16 cellular contexts compared by ENCODE assay signal in genomic region chr9:97376902-97377301, GRCh38. TPM values are rescaled to one million over a fixed set of nuclear protein-coding genes. Genes with fewer than 3 reads are reported as not detected.
A peak's percentile ranks its signal among the peaks of the same experiment; 100 is the strongest.
DNase-seq lines count a peak whose midpoint lies in the region.
"Had no signal": no experiment of that assay in that cellular context is flagged by ENCODE, and none has a peak within 500 bp of the region (broad histone marks: within the 10 kb centered on the region; RNA-seq: fewer than 3 reads in every experiment).

No MANE protein-coding gene starts in this region.

- H2BK5ac ChIP-seq in neuronal stem cell (ENCODE audit: low read length) = no peak overlapping the region

- no peak overlapping the region for H4K91ac ChIP-seq in neuronal stem cell (ENCODE audit: low read depth, low read length, poor library complexity)

- H3K18ac ChIP-seq in neuronal stem cell (ENCODE audit: low read length) = no peak overlapping the region

- peak overlapping the region; percentile 15 for H3K23ac ChIP-seq in neuronal stem cell (ENCODE audit: low read depth, low read length, poor library complexity)

- peak overlapping the region in 1 of 2 donors; percentile 18 for H3K4me3 ChIP-seq in neuronal stem cell (ENCODE audit: low read length in 2 of 2)
- H3K4me3 ChIP-seq: A549; BLaER1 treated with 17β-estradiol and CSF1 and Interleukin-3, amounts not matched to agents 10 nM and 100 nM had no signal

- H2AFZ ChIP-seq in neuronal stem cell (ENCODE audit: low read length) = no peak overlapping the region

- no peak overlapping the region for H4K8ac ChIP-seq in neuronal stem cell (ENCODE audit: low read depth, low read length)

- no peaks in the 10 kb centered on the region for H3K4me1 ChIP-seq in neuronal stem cell (ENCODE audit: control insufficient read depth in 2 of 2, insufficient read depth in 1 of 2, low read depth in 1 of 2, low read length in 2 of 2)
- H3K4me1 ChIP-seq: BLaER1 treated with 17β-estradiol and CSF1 and Interleukin-3, amounts not matched to agents 10 nM and 100 nM had no signal

- no peak overlapping the region for H2BK15ac ChIP-seq in neuronal stem cell (ENCODE audit: low read length)

- peaks cover 0 to 2% of the 10 kb centered on the region in 2 donors for H3K9me3 ChIP-seq in neuronal stem cell (replicated peaks in 1 of 2; ENCODE audit: control insufficient read depth in 2 of 2, insufficient read depth in 1 of 2, low read depth in 1 of 2, low read length in 2 of 2)
- H3K9me3 ChIP-seq: A549; BLaER1 treated with 17β-estradiol and CSF1 and Interleukin-3, amounts not matched to agents 10 nM and 100 nM; Caco-2 had no signal

- H3K14ac ChIP-seq in neuronal stem cell (ENCODE audit: low read length) = no peak overlapping the region

- no peak overlapping the region for H2AK5ac ChIP-seq in neuronal stem cell (ENCODE audit: low read depth, low read length)

- no peaks in the 10 kb centered on the region for H3K79me1 ChIP-seq in neuronal stem cell (ENCODE audit: low read depth, low read length)

- DNase-seq in activated effector memory CD4-positive, alpha-beta T cell treated with anti-CD3 and anti-CD28 coated beads, Interleukin-2, amount 50 U/mL, for 16 hours = peak; percentile 38
- DNase-seq in activated effector memory CD4-positive, alpha-beta T cell treated with Interleukin-2 at 50 U/mL for 16 hours = no peak
- DNase-seq in kidney tubule cell (ENCODE audit: low spot score) (peak; percentile 57), neuronal stem cell (ENCODE audit: low spot score) (no peak), NCI-H510A treated with DMSO at 0.1 percent for 48 hours (lab: John Stamatoyannopoulos, UW) (no peak)
- DNase-seq: AML-193; Caco-2; Calu3; CD4-positive, alpha-beta T cell; CD8-positive, alpha-beta T cell; DMS79 treated with DMSO at 0.1 percent for 48 hours; GF-D8 had no signal

- no peak overlapping the region for H3K4ac ChIP-seq in neuronal stem cell (ENCODE audit: low read length)

- H2BK120ac ChIP-seq in neuronal stem cell (ENCODE audit: low read depth, low read length) = no peak overlapping the region

- H3K4me2 ChIP-seq in neuronal stem cell (ENCODE audit: insufficient read depth, low read length, poor library complexity, severe bottlenecking) = no peak overlapping the region
- H3K4me2 ChIP-seq: A549; BLaER1 treated with 17β-estradiol and CSF1 and Interleukin-3, amounts not matched to agents 10 nM and 100 nM had no signal

- H2BK12ac ChIP-seq in neuronal stem cell (ENCODE audit: low read length) = no peak overlapping the region

- H3K27ac ChIP-seq in neuronal stem cell (replicated peaks; ENCODE audit: low read length) = no peak overlapping the region
- H3K27ac ChIP-seq: 22Rv1; A549; BLaER1 treated with 17β-estradiol and CSF1 and Interleukin-3, amounts not matched to agents 10 nM and 100 nM; C4-2B had no signal

- no peaks in the 10 kb centered on the region for H3K27me3 ChIP-seq in neuronal stem cell (ENCODE audit: control insufficient read depth in 3 of 3, insufficient read depth in 3 of 3, low read depth in 1 of 3, low read length in 3 of 3)
- H3K27me3 ChIP-seq: BLaER1 treated with 17β-estradiol and CSF1 and Interleukin-3, amounts not matched to agents 10 nM and 100 nM had no signal

- WGBS in neuronal stem cell (ENCODE audit: extremely low coverage in 2 of 2, insufficient read length in 2 of 2, insufficient replicate concordance in 1 of 2), 2 donors = no CpG with 5 or more reads among the region's 6 CpGs

- no peak overlapping the region for H3K9ac ChIP-seq in neuronal stem cell (ENCODE audit: low read depth, low read length, poor library complexity)
- H3K9ac ChIP-seq: BLaER1 treated with 17β-estradiol and CSF1 and Interleukin-3, amounts not matched to agents 10 nM and 100 nM had no signal

- H3K36me3 ChIP-seq in neuronal stem cell (replicated peaks in 1 of 2; ENCODE audit: control insufficient read depth in 2 of 2, insufficient read depth in 2 of 2, low read length in 2 of 2) = peaks cover 5% of the 10 kb centered on the region in 2 donors
- H3K36me3 ChIP-seq: BLaER1 treated with 17β-estradiol and CSF1 and Interleukin-3, amounts not matched to agents 10 nM and 100 nM had no signal

RNA-seq across cellular contexts. Expression of gene TDRD7, which starts 35.0 kb away (rescaled TPM):
- 1.9 TPM for polyA plus RNA-seq in neuronal stem cell (2013, experiment 1 of 2)
- polyA plus RNA-seq in neuronal stem cell (2013, experiment 2 of 2) = 1.8 TPM

Comparison
In these comparisons a context has a peak if more than half of its experiments do, and no peak if none do; other contexts are left out.
1. DNase-seq: peak in activated effector memory CD4-positive, alpha-beta T cell treated with anti-CD3 and anti-CD28 coated beads, Interleukin-2, amount 50 U/mL, for 16 hours (single experiment) and kidney tubule cell (single experiment); none in activated effector memory CD4-positive, alpha-beta T cell treated with Interleukin-2 at 50 U/mL for 16 hours (single experiment), neuronal stem cell (single experiment) and NCI-H510A treated with DMSO at 0.1 percent for 48 hours (single experiment).